11 cellular contexts compared by ENCODE assay signal in genomic region chrX:150879855-150880807, GRCh38. TPM values are rescaled to one million over a fixed set of nuclear protein-coding genes. Genes with fewer than 3 reads are reported as not detected.
DNase-seq lines count a peak whose midpoint lies in the region; ATAC-seq and TF ChIP-seq lines count a peak whose summit lies in the region.
"Had no signal": no experiment of that assay in that cellular context is flagged by ENCODE, and none has a peak within 500 bp of the region (broad histone marks: within the 10 kb centered on the region; RNA-seq: fewer than 3 reads in every experiment).

No MANE protein-coding gene starts in this region.

- no peak for TF ChIP-seq CTCF in endodermal cell (conservative IDR thresholded peaks at IDR 0.05)

- no peaks in the 10 kb centered on the region for H3K9me3 ChIP-seq in CD4-positive, CD25-positive, alpha-beta regulatory T cell (ENCODE audit: control insufficient read depth in 2 of 2, low read length in 2 of 2)
- no peaks in the 10 kb centered on the region for H3K9me3 ChIP-seq in endodermal cell (ENCODE audit: control insufficient read depth, low read length)

- H3K36me3 Mint-ChIP-seq in CD4-positive, CD25-positive, alpha-beta regulatory T cell: no peaks in the 10 kb centered on the region
- peaks cover 23% of the 10 kb centered on the region for H3K36me3 Mint-ChIP-seq in endodermal cell (ENCODE audit: low read depth)

- peaks cover 12 to 34% (median 25%) of the 10 kb centered on the region in 4 donors for H3K4me1 Mint-ChIP-seq in CD4-positive, CD25-positive, alpha-beta regulatory T cell
- no peaks in the 10 kb centered on the region for H3K4me1 Mint-ChIP-seq in endodermal cell
- H3K4me1 Mint-ChIP-seq: nephron progenitor cell had no signal

- no peaks in the 10 kb centered on the region for H3K9me3 Mint-ChIP-seq in CD4-positive, CD25-positive, alpha-beta regulatory T cell
- H3K9me3 Mint-ChIP-seq in endodermal cell: peaks cover 11% of the 10 kb centered on the region

- no peaks in the 10 kb centered on the region for H3K27me3 ChIP-seq in CD4-positive, CD25-positive, alpha-beta regulatory T cell (ENCODE audit: control insufficient read depth, insufficient read depth, low read length)
- no peaks in the 10 kb centered on the region for H3K27me3 ChIP-seq in endodermal cell (ENCODE audit: control insufficient read depth, insufficient read depth, low read length, poor library complexity, severe bottlenecking)

- H3K4me3 Mint-ChIP-seq in CD4-positive, CD25-positive, alpha-beta regulatory T cell: no peak overlapping the region
- no peak overlapping the region for H3K4me3 Mint-ChIP-seq in endodermal cell
- H3K4me3 Mint-ChIP-seq: CD14-positive monocyte, nephron progenitor cell had no signal

- peaks cover 5% of the 10 kb centered on the region for H3K4me1 ChIP-seq in CD4-positive, CD25-positive, alpha-beta regulatory T cell (ENCODE audit: control insufficient read depth, insufficient read depth, low read length, poor library complexity, severe bottlenecking)
- no peaks in the 10 kb centered on the region for H3K4me1 ChIP-seq in endodermal cell (ENCODE audit: control insufficient read depth, insufficient read depth, low read length)

- peak overlapping the region in 2 of 3 donors; percentile 59 to 77 for H3K27ac Mint-ChIP-seq in CD4-positive, CD25-positive, alpha-beta regulatory T cell
- H3K27ac Mint-ChIP-seq in endodermal cell: no peak overlapping the region

- peak overlapping the region; percentile 23 for H3K27ac ChIP-seq in CD4-positive, CD25-positive, alpha-beta regulatory T cell (ENCODE audit: insufficient read depth, low read length, poor library complexity, severe bottlenecking)
- no peak overlapping the region for H3K27ac ChIP-seq in endodermal cell (ENCODE audit: low read depth, low read length)

- no peaks in the 10 kb centered on the region for H3K36me3 ChIP-seq in CD4-positive, CD25-positive, alpha-beta regulatory T cell (ENCODE audit: control insufficient read depth, insufficient read depth, low read length)
- no peaks in the 10 kb centered on the region for H3K36me3 ChIP-seq in endodermal cell (ENCODE audit: control insufficient read depth, insufficient read depth, low read length)

- no peaks in the 10 kb centered on the region for H3K27me3 Mint-ChIP-seq in CD4-positive, CD25-positive, alpha-beta regulatory T cell
- no peaks in the 10 kb centered on the region for H3K27me3 Mint-ChIP-seq in endodermal cell (ENCODE audit: insufficient read depth)

- 96% methylated on average over 3 of the region's 5 CpGs; no CpG with 5 or more reads in 1 of the 2 experiments for WGBS in endodermal cell (ENCODE audit: insufficient coverage in 1 of 2, insufficient read length in 1 of 2), 2 experiments

- ATAC-seq in CD4-positive, CD25-positive, alpha-beta regulatory T cell (ENCODE audit: low read depth in 2 of 2): peak in 1 of 2 donors; percentile 52
- peak; percentile 64 for ATAC-seq in GM19043 (IDR thresholded peaks at IDR 0.05; ENCODE audit: low read depth, unreplicated experiment)
- ATAC-seq in HG02885 (IDR thresholded peaks at IDR 0.05; ENCODE audit: poor library complexity, unreplicated experiment): peak; percentile 84

- DNase-seq in CD4-positive, CD25-positive, alpha-beta regulatory T cell: peak in 1 of 3 donors; percentile 76
- peak; percentile 3 for DNase-seq in OCI-M1 (lab: John Stamatoyannopoulos, UW)
- DNase-seq in occipital lobe (lab: John Stamatoyannopoulos, UW): no peak
- DNase-seq in GM19238 (ENCODE audit: insufficient read length, low spot score): no peak
- DNase-seq in endodermal cell: no peak
- DNase-seq in GM03348 (ENCODE audit: low spot score): no peak
- DNase-seq: GOT3, nephron progenitor cell had no signal

- no peak overlapping the region for H3K9ac ChIP-seq in endodermal cell (ENCODE audit: extremely low read depth, low read length, poor library complexity, severe bottlenecking)

- H3K4me3 ChIP-seq in CD4-positive, CD25-positive, alpha-beta regulatory T cell (ENCODE audit: low read depth, low read length): no peak overlapping the region
- H3K4me3 ChIP-seq in endodermal cell (ENCODE audit: low read length): no peak overlapping the region

RNA-seq across cellular contexts. Expression of gene CD99L2, which starts 18.3 kb away (rescaled TPM):
- total RNA-seq in CD4-positive, CD25-positive, alpha-beta regulatory T cell: 14.3 TPM
- 10 to 100 TPM; 14.4 to 18.6 (median 15.1) TPM for polyA plus RNA-seq in CD4-positive, CD25-positive, alpha-beta regulatory T cell
- total RNA-seq in occipital lobe (27.0 TPM), endodermal cell (10 to 100 TPM; 11.3 to 18.7 TPM)
- 39.8 TPM for polyA plus RNA-seq in endodermal cell (2013, experiment 1 of 2)
- 34.4 TPM for polyA plus RNA-seq in endodermal cell (2013, experiment 2 of 2)
